ENCODE assay signal across 9 cellular contexts in the genomic region with DNA sequence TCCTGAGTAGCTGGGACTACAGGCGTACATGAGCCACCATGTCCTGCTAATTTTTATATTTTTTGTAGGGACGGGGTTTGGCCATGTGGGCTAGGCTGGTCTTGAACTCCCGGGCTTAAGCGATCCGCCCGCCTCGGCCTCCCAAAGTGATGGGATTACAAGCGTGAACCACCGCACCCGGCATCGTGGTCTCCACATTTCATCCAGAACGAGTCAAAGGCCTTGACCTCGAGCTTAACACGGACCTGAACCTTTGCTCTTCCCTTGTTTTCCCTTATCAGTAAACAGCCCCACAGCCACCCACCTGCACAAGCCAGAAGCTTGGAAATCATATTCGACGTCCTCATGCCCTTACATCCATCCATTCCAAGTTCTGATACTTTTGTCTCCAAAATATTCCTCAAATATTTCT. TPM values are rescaled to one million over a fixed set of nuclear protein-coding genes. Genes with fewer than 3 reads are reported as not detected.
DNase-seq lines count a peak whose midpoint lies in the region; ATAC-seq, FAIRE-seq and TF ChIP-seq lines count a peak whose summit lies in the region.
"Had no signal": no experiment of that assay in that cellular context is flagged by ENCODE, and none has a peak within 500 bp of the region (broad histone marks: within the 10 kb centered on the region; RNA-seq: fewer than 3 reads in every experiment).

No MANE protein-coding gene starts in this region.

- peaks cover 45% of the 10 kb centered on the region for H3K79me2 ChIP-seq in OCI-LY7 (ENCODE audit: insufficient read depth, low read depth, low read length)
- H3K79me2 ChIP-seq in endothelial cell of umbilical vein (ENCODE audit: control insufficient read depth, insufficient read depth, low read length), result peaks cover 32% of the 10 kb centered on the region

- POLR2A ChIA-PET in OCI-LY7 (lab: Charles Lee) (interaction anchor here (0.6 to 1.4 kb wide), 3 partner anchors 8 to 103 kb away, joined by 3 read pairs; no protein-coding TSS in a partner anchor), endothelial cell of umbilical vein (lab: Charles Lee) (interaction anchor here (1.9 kb wide), 1 partner anchor 42 kb away, joined by 4 read pairs; no protein-coding TSS in a partner anchor)

- TF ChIP-seq POLR2A in endothelial cell of umbilical vein (IDR thresholded peaks at IDR 0.05; ENCODE audit: low read depth, low read length) (peak; percentile 38), ovary (IDR thresholded peaks at IDR 0.05) (no peak)

- H3K4me1 ChIP-seq in OCI-LY7 (ENCODE audit: insufficient read depth, low read length, poor library complexity, severe bottlenecking) (peaks cover 35% of the 10 kb centered on the region), endothelial cell of umbilical vein (ENCODE audit: control insufficient read depth, extremely low read depth, insufficient read depth, low read length) (peaks cover 13% of the 10 kb centered on the region), ovary (ENCODE audit: insufficient read depth) (peaks cover 7% of the 10 kb centered on the region)

- intact Hi-C loops in Calu3 (cut with micrococcal nuclease; ENCODE audit: unreplicated experiment), result no loop called here
- intact Hi-C loops in OCI-LY7 (cut with micrococcal nuclease; ENCODE audit: unreplicated experiment), result loop anchor here (10.0 kb wide), 1 partner anchor 675 kb away; a partner anchor contains a TSS
- intact Hi-C loops in endothelial cell of umbilical vein (cut with micrococcal nuclease), result loop anchor here (10.0 kb wide), 2 partner anchors 365 to 675 kb away; a partner anchor contains a TSS
- intact Hi-C loops in ovary (cut with DNase I), result no loop called here

- H3K9me2 ChIP-seq in OCI-LY7 (ENCODE audit: insufficient read depth, low read length), result no peaks in the 10 kb centered on the region

- H3K9ac ChIP-seq in endothelial cell of umbilical vein (replicated peaks; ENCODE audit: extremely low read depth, insufficient read depth, low read length), result peak overlapping the region; percentile 92

- no peaks in the 10 kb centered on the region for H3K9me3 Mint-ChIP-seq in Calu3 (ENCODE audit: low read depth, unreplicated experiment)

- no peak for FAIRE-seq in endothelial cell of umbilical vein (lab: Jason Lieb, UNC)

- H3K9me3 ChIP-seq in OCI-LY7 (ENCODE audit: low read length), result no peaks in the 10 kb centered on the region
- H3K9me3 ChIP-seq in endothelial cell of umbilical vein (replicated peaks; ENCODE audit: control insufficient read depth, insufficient read depth, low read length), result no peaks in the 10 kb centered on the region
- H3K9me3 ChIP-seq in ovary, result no peaks in the 10 kb centered on the region

- H3K36me3 ChIP-seq in OCI-LY7 (ENCODE audit: insufficient read depth, low read length), result peaks cover 7% of the 10 kb centered on the region; the same call in 1 of the 2 replicates
- H3K36me3 ChIP-seq in endothelial cell of umbilical vein (ENCODE audit: control insufficient read depth in 2 of 2, extremely low read depth in 1 of 2, insufficient read depth in 2 of 2, low read length in 2 of 2), result no peaks in the 10 kb centered on the region
- H3K36me3 ChIP-seq in ovary, result no peaks in the 10 kb centered on the region

- peaks cover 47% of the 10 kb centered on the region for H3K36me3 Mint-ChIP-seq in Calu3 (ENCODE audit: insufficient read depth, unreplicated experiment)

- H3K27me3 Mint-ChIP-seq in Calu3 (ENCODE audit: unreplicated experiment), result no peaks in the 10 kb centered on the region

- TF ChIP-seq CTCF in Calu3 (IDR thresholded peaks at IDR 0.05; ENCODE audit: unreplicated experiment) (no peak), OCI-LY7 (conservative IDR thresholded peaks at IDR 0.05; ENCODE audit: low read length) (no peak), endothelial cell of umbilical vein (IDR thresholded peaks at IDR 0.05; ENCODE audit: extremely low read depth in 1 of 2, insufficient read depth in 1 of 2, low read depth in 1 of 2, low read length in 2 of 2) (no peak), ovary (IDR thresholded peaks at IDR 0.05) (no peak)

- ATAC-seq in GM19324 (IDR thresholded peaks at IDR 0.05; ENCODE audit: low FRiP score, unreplicated experiment), result no peak
- ATAC-seq in HG03025 (IDR thresholded peaks at IDR 0.05; ENCODE audit: low FRiP score, unreplicated experiment), result no peak
- no peak for ATAC-seq in activated CD4-positive, CD25-positive, alpha-beta regulatory T cell treated with anti-CD3 and anti-CD28 coated beads, Interleukin-2, amount 50 U/mL, for 24 hours

- no peak overlapping the region for H3K27ac ChIP-seq in OCI-LY7 (ENCODE audit: low read depth, low read length, poor library complexity, severe bottlenecking)
- H3K27ac ChIP-seq in endothelial cell of umbilical vein (ENCODE audit: insufficient read depth, low read depth, low read length), result peak overlapping the region; percentile 79
- H3K27ac ChIP-seq in ovary, result peak overlapping the region in 1 of 2 donors; percentile 86

- peak overlapping the region; percentile 91 for H3K4me2 ChIP-seq in OCI-LY7 (ENCODE audit: low read length)
- peak overlapping the region; percentile 72 for H3K4me2 ChIP-seq in endothelial cell of umbilical vein (ENCODE audit: insufficient read depth, low read length)

- H2AFZ ChIP-seq in OCI-LY7 (ENCODE audit: low read length), result no peak overlapping the region
- H2AFZ ChIP-seq in endothelial cell of umbilical vein (ENCODE audit: low read depth, low read length), result no peak overlapping the region

- H3K4me3 Mint-ChIP-seq in Calu3 (ENCODE audit: low read depth, unreplicated experiment), result peak overlapping the region; percentile 95

- BruUV-seq in Calu3 (replicated peaks; lab: Mats Ljungman, UMichigan), result no TSS peak
- no TSS peak for BruUV-seq in OCI-LY7 (replicated peaks; lab: Mats Ljungman, UMichigan)
- BruUV-seq in endothelial cell of umbilical vein (replicated peaks; lab: Mats Ljungman, UMichigan), result no TSS peak

- no peaks in the 10 kb centered on the region for H3K27me3 ChIP-seq in endothelial cell of umbilical vein (ENCODE audit: control insufficient read depth in 2 of 2, insufficient read depth in 2 of 2, low read length in 2 of 2)
- no peaks in the 10 kb centered on the region for H3K27me3 ChIP-seq in ovary

- DNase-seq in Calu3 (no peak), OCI-LY7 (ENCODE audit: low spot score) (no peak), endothelial cell of umbilical vein (ENCODE audit: low read depth, low spot score) (no peak), ovary (peak; percentile 18 to 50 (median 45)), HT-29 (ENCODE audit: low spot score) (no peak)
- DNase-seq: NCI-H510A treated with DMSO at 0.1 percent for 48 hours had no signal

- peaks cover 44% of the 10 kb centered on the region for H3K4me1 Mint-ChIP-seq in Calu3 (ENCODE audit: low read depth, unreplicated experiment)

- H3K9me1 ChIP-seq in endothelial cell of umbilical vein (replicated peaks; ENCODE audit: control insufficient read depth, extremely low read depth, insufficient read depth, low read length), result no peaks in the 10 kb centered on the region

- peak overlapping the region; percentile 75 for H3K4me3 ChIP-seq in OCI-LY7 (ENCODE audit: low read depth, low read length, poor library complexity, severe bottlenecking)
- peak overlapping the region in 2 of 3 experiments; percentile 67 to 81 for H3K4me3 ChIP-seq in endothelial cell of umbilical vein (replicated peaks in 1 of 3; ENCODE audit: insufficient read depth in 1 of 3, low read depth in 1 of 3, low read length in 3 of 3)
- peak overlapping the region; percentile 99 for H3K4me3 ChIP-seq in ovary

- peaks cover 10% of the 10 kb centered on the region for H4K20me1 ChIP-seq in OCI-LY7 (ENCODE audit: insufficient read depth, low read length)
- H4K20me1 ChIP-seq in endothelial cell of umbilical vein (replicated peaks; ENCODE audit: control insufficient read depth, extremely low read depth, insufficient read depth, low read length), result no peaks in the 10 kb centered on the region

- CTCF ChIA-PET in Calu3 (lab: Charles Lee), result no interaction called here
- CTCF ChIA-PET in OCI-LY7 (lab: Charles Lee; ENCODE audit: unreplicated experiment), result interaction anchor here (1.7 kb wide), 1 partner anchor 42 kb away, joined by 4 read pairs; no protein-coding TSS in a partner anchor
- CTCF ChIA-PET in endothelial cell of umbilical vein (lab: Charles Lee), result no interaction called here

- dilution Hi-C loops in endothelial cell of umbilical vein (cut with MboI; ENCODE audit: extremely low pct_ligation_motif_present, low sequenced_read_pairs), result no loop called here

- TF ChIP-seq EP300 in ovary (IDR thresholded peaks at IDR 0.05), result no peak

- WGBS in ovary, 3 donors, result 72 to 80% (median 75%) methylated on average over 16 of the region's 16 CpGs

- peak overlapping the region; percentile 99 for H3K27ac Mint-ChIP-seq in Calu3 (ENCODE audit: unreplicated experiment)

TF ChIP-seq in endothelial cell of umbilical vein, 7 proteins besides CTCF, POLR2A, EP300 and RAD21:
- TF ChIP-seq POLR2AphosphoS5 (IDR thresholded peaks at IDR 0.05; ENCODE audit: insufficient read depth, low read depth, low read length) (peak; percentile 9), MYC (IDR thresholded peaks at IDR 0.05; ENCODE audit: low read depth, low read length) (no peak), GATA2 (IDR thresholded peaks at IDR 0.05; ENCODE audit: insufficient read depth, insufficient read length, low read depth, low read length) (no peak)
- TF ChIP-seq, protein P1, sequence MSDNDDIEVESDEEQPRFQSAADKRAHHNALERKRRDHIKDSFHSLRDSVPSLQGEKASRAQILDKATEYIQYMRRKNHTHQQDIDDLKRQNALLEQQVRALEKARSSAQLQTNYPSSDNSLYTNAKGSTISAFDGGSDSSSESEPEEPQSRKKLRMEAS (IDR thresholded peaks at IDR 0.05; ENCODE audit: insufficient read depth, insufficient read length), result no peak
TF ChIP-seq in endothelial cell of umbilical vein: peak in this region for 1.

RNA-seq across cellular contexts. Expression of a gene that starts 1.3 kb away (rescaled TPM):
- total RNA-seq in Calu3 (2022) (49.7 and 57.6 TPM in 2 replicates), OCI-LY7 (2022) (40.0 and 41.1 TPM in 2 replicates), endothelial cell of umbilical vein (57.4 and 63.5 TPM in 2 replicates), ovary (10 to 100 TPM; 16.4 to 56.9 (median 44.4) TPM)
- 13.6 and 15.5 TPM in 2 replicates for total RNA-seq in OCI-LY7 (2014; rRNA removed; shearing (Covaris generic))
- polyA plus RNA-seq in endothelial cell of umbilical vein (8.2 and 8.5 TPM in 2 replicates), ovary (10 to 100 TPM in 1 of 2 donors, 1 to 10 TPM in 1; 7.3 to 18.3 TPM)
- 6.6 and 8.0 TPM in 2 replicates for polyA plus RNA-seq in endothelial cell of umbilical vein (2011; cell fraction: cytosol; rRNA removed)
- polyA plus RNA-seq in endothelial cell of umbilical vein (2011; cell fraction: nucleus; rRNA removed), result 49.9 and 53.0 TPM in 2 replicates
- 29.4 and 30.9 TPM in 2 replicates for polyA plus RNA-seq in endothelial cell of umbilical vein (2012)
- polyA minus RNA-seq in endothelial cell of umbilical vein, result 19.0 and 27.8 TPM in 2 replicates
- polyA minus RNA-seq in endothelial cell of umbilical vein (2011; cell fraction: cytosol; rRNA and poly(A)+ RNA removed), result 7.1 TPM
- 29.2 and 36.0 TPM in 2 replicates for polyA minus RNA-seq in endothelial cell of umbilical vein (2011; cell fraction: nucleus; rRNA and poly(A)+ RNA removed)
- 13.9 and 16.6 TPM in 2 replicates for total RNA-seq in HT-29 (2014; rRNA removed; shearing (Covaris generic))

Comparison
In these comparisons a context has a peak if more than half of its experiments do, and no peak if none do; other contexts are left out.
1. DNase-seq: peak in ovary (5 of 5); none in Calu3 (single experiment), OCI-LY7 (single experiment), endothelial cell of umbilical vein (single experiment) and HT-29 (single experiment).
2. intact Hi-C loops: an anchor here in OCI-LY7 (10.0 kb wide) and endothelial cell of umbilical vein (10.0 kb wide); none called in Calu3 and ovary.
3. Peak in every context shown above with its lines, with median percentiles within 50 percentile points of each other: H3K4me3 ChIP-seq.